ENCODE assay signal across 9 cellular contexts in genomic region chr3:8482960-8483665, GRCh38. TPM values are rescaled to one million over a fixed set of nuclear protein-coding genes. Genes with fewer than 3 reads are reported as not detected.
A peak's percentile ranks its signal among the peaks of the same experiment; 100 is the strongest.
DNase-seq lines count a peak whose midpoint lies in the region; ATAC-seq and TF ChIP-seq lines count a peak whose summit lies in the region.
"Had no signal": no experiment of that assay in that cellular context is flagged by ENCODE, and none has a peak within 500 bp of the region (broad histone marks: within the 10 kb centered on the region; RNA-seq: fewer than 3 reads in every experiment).

No MANE protein-coding gene starts in this region.

- DNase-seq in Calu3: peak; percentile 37
- DNase-seq in Right ventricle myocardium superior: peak; percentile 66
- DNase-seq in posterior cingulate gyrus: peak in 9 of 10 donors; percentile 27 to 91 (median 57)
- no peak for DNase-seq in stimulated activated naive CD4-positive, alpha-beta T cell (lab: John Stamatoyannopoulos, UW)
- DNase-seq in HT-29 (ENCODE audit: low spot score): no peak
- no peak for DNase-seq in COR-L47 (lab: John Stamatoyannopoulos, UW)
- DNase-seq: naive B cell had no signal

- no TSS peak for BruUV-seq in Calu3 (replicated peaks; lab: Mats Ljungman, UMichigan)

- H3K4me1 Mint-ChIP-seq in Calu3 (ENCODE audit: low read depth, unreplicated experiment): peaks cover 16% of the 10 kb centered on the region
- H3K4me1 Mint-ChIP-seq: naive B cell had no signal

- intact Hi-C loops in Calu3 (cut with micrococcal nuclease; ENCODE audit: unreplicated experiment) (no loop called here), Right ventricle myocardium superior (cut with DNase I) (no loop called here), posterior cingulate gyrus (cut with DNase I) (no loop called here)

- peaks cover 5% of the 10 kb centered on the region for H3K9me3 Mint-ChIP-seq in Calu3 (ENCODE audit: low read depth, unreplicated experiment)

- no peaks in the 10 kb centered on the region for H3K27me3 Mint-ChIP-seq in Calu3 (ENCODE audit: unreplicated experiment)
- H3K27me3 Mint-ChIP-seq: naive B cell had no signal

- CTCF ChIA-PET in Calu3 (lab: Charles Lee): no interaction called here

- H3K36me3 Mint-ChIP-seq in Calu3 (ENCODE audit: insufficient read depth, unreplicated experiment): no peaks in the 10 kb centered on the region
- H3K36me3 Mint-ChIP-seq: naive B cell had no signal

- H3K4me3 Mint-ChIP-seq in Calu3 (ENCODE audit: low read depth, unreplicated experiment): no peak overlapping the region
- H3K4me3 Mint-ChIP-seq: naive B cell had no signal

- peak overlapping the region; percentile 75; the same call in 1 of the 2 replicates for H3K27ac ChIP-seq in VCaP

- no peak overlapping the region for H3K27ac Mint-ChIP-seq in Calu3 (ENCODE audit: unreplicated experiment)

- TF ChIP-seq CTCF in Calu3 (IDR thresholded peaks at IDR 0.05; ENCODE audit: unreplicated experiment) (no peak), VCaP (conservative IDR thresholded peaks at IDR 0.05) (no peak)

- ATAC-seq in Right ventricle myocardium superior (ENCODE audit: poor library complexity) (peak; percentile 91), GM18867 (IDR thresholded peaks at IDR 0.05; ENCODE audit: unreplicated experiment) (no peak)

RNA-seq across cellular contexts. Expression of gene LMCD1, which starts 18.5 kb away (rescaled TPM):
- total RNA-seq in Calu3 (2022) (21.9 and 46.0 TPM in 2 replicates), Right ventricle myocardium superior (49.6 TPM)
- 4.8 and 7.5 TPM in 2 replicates for total RNA-seq in HT-29 (2014; rRNA removed; shearing (Covaris generic))

Comparison
In these comparisons a context has a peak if more than half of its experiments do, and no peak if none do; other contexts are left out.
1. DNase-seq: peak in Calu3 (single experiment), Right ventricle myocardium superior (single experiment) and posterior cingulate gyrus (9 of 10); none in stimulated activated naive CD4-positive, alpha-beta T cell (0 of 6), HT-29 (single experiment) and COR-L47 (single experiment).